2 cellular contexts compared by ENCODE assay signal in genomic region chr2:36432479-36432878, GRCh38.
TF ChIP-seq lines count a peak whose summit lies in the region.

No MANE protein-coding gene starts in this region.

TF ChIP-seq in SK-N-SH, 30 proteins besides CTCF, POLR2A, EP300 and RAD21:
- TF ChIP-seq USF2 (IDR thresholded peaks at IDR 0.05; ENCODE audit: borderline replicate concordance, low read depth, low read length) = no peak
- no peak for TF ChIP-seq FOSL2 (IDR thresholded peaks at IDR 0.05; ENCODE audit: borderline replicate concordance, low read depth)
- no peak for TF ChIP-seq MEF2A (IDR thresholded peaks at IDR 0.05; ENCODE audit: borderline replicate concordance, low read depth)
- TF ChIP-seq TCF12 (IDR thresholded peaks at IDR 0.05) = no peak
- no peak for TF ChIP-seq RCOR1 (IDR thresholded peaks at IDR 0.05; ENCODE audit: low read length)
- TF ChIP-seq GABPA (IDR thresholded peaks at IDR 0.05; ENCODE audit: low read depth) = no peak
- TF ChIP-seq PBX3 (IDR thresholded peaks at IDR 0.05) = no peak
- TF ChIP-seq USF1 (IDR thresholded peaks at IDR 0.05; ENCODE audit: borderline replicate concordance, low read depth) = no peak
- TF ChIP-seq ZBTB33 (IDR thresholded peaks at IDR 0.05; ENCODE audit: borderline replicate concordance, low read depth) = no peak
- TF ChIP-seq GATA2 (CRISPR knock-in tag; IDR thresholded peaks at IDR 0.05) = no peak
- no peak for TF ChIP-seq FOXM1 (IDR thresholded peaks at IDR 0.05; ENCODE audit: low read depth)
- no peak for TF ChIP-seq ELF1 (IDR thresholded peaks at IDR 0.05)
- no peak for TF ChIP-seq NRF1 (IDR thresholded peaks at IDR 0.05; ENCODE audit: low read depth, low read length)
- TF ChIP-seq TEAD4 (IDR thresholded peaks at IDR 0.05; ENCODE audit: borderline replicate concordance, insufficient read depth) = no peak
- TF ChIP-seq TAF1 (IDR thresholded peaks at IDR 0.05; ENCODE audit: borderline replicate concordance, low read depth, low read length) = no peak

TF ChIP-seq in SK-N-SH treated with all-trans-retinoic acid at 6 μM for 48 hours, 23 proteins besides CTCF, POLR2A, EP300 and RAD21 (continued from another document):
- TF ChIP-seq PPARA (CRISPR knock-in tag; IDR thresholded peaks at IDR 0.05; ENCODE audit: borderline replicate concordance) (no peak), TOX (CRISPR knock-in tag; IDR thresholded peaks at IDR 0.05; ENCODE audit: borderline replicate concordance) (no peak), TSHZ2 (CRISPR knock-in tag; IDR thresholded peaks at IDR 0.05) (no peak), ZNF565 (CRISPR knock-in tag; conservative IDR thresholded peaks at IDR 0.05; ENCODE audit: low read depth) (no peak), PATZ1 (CRISPR knock-in tag; IDR thresholded peaks at IDR 0.05; ENCODE audit: borderline replicate concordance) (no peak), ESRRG (CRISPR knock-in tag; IDR thresholded peaks at IDR 0.05) (no peak), OSR1 (CRISPR knock-in tag; IDR thresholded peaks at IDR 0.05) (no peak), CREB5 (CRISPR knock-in tag; IDR thresholded peaks at IDR 0.05; ENCODE audit: low read depth) (no peak), ARNTL (CRISPR knock-in tag; IDR thresholded peaks at IDR 0.05; ENCODE audit: borderline replicate concordance, low read depth) (no peak)
